In genomic region chr6:158503222-158503621, GRCh38 we compare ENCODE assay signal across 26 cellular contexts.
"Had no signal": no experiment of that assay in that cellular context is flagged by ENCODE, and none has a peak within 500 bp of the region (broad histone marks: within the 10 kb centered on the region; RNA-seq: fewer than 3 reads in every experiment).

No MANE protein-coding gene starts in this region.

- H3K4me3 ChIP-seq: esophagus squamous epithelium, heart right ventricle, psoas muscle, smooth muscle cell, suprapubic skin, tibial artery, upper lobe of right lung had no signal

- ATAC-seq: activated CD4-positive, CD25-positive, alpha-beta regulatory T cell treated with anti-CD3 and anti-CD28 coated beads, Interleukin-2, amount 50 U/mL, for 24 hours; activated naive CD4-positive, alpha-beta T cell treated with anti-CD3 and anti-CD28 coated beads, Interleukin-2, amount 50 U/mL, for 72 hours; activated T-cell treated with anti-CD3 and anti-CD28 coated beads, Interleukin-2, amount 50 U/mL, for 4 hours; left ventricle myocardium superior; psoas muscle had no signal

- H3K9me3 ChIP-seq: esophagus squamous epithelium, heart right ventricle, psoas muscle, SK-N-SH, suprapubic skin, tibial artery, upper lobe of right lung had no signal

- H3K27ac ChIP-seq: brain microvascular endothelial cell, epithelial cell of prostate, esophagus squamous epithelium, heart right ventricle, parathyroid adenoma, psoas muscle, suprapubic skin, tibial artery, upper lobe of right lung, WERI-Rb-1 had no signal

- DNase-seq: activated CD4-positive, alpha-beta memory T cell treated with anti-CD3 and anti-CD28 coated beads for 36 hours; activated CD4-positive, alpha-beta T cell treated with anti-CD3 and anti-CD28 coated beads, Interleukin-2, amount 10 ng/mL, durations not matched to agents 24 days and 14 days; activated naive CD4-positive, alpha-beta T cell; activated T-cell treated with anti-CD3 and anti-CD28 coated beads, Interleukin-2, amount 50 U/mL, for 4 hours; amniotic stem cell; brain microvascular endothelial cell; esophagus squamous epithelium; foreskin melanocyte; heart right ventricle; left ventricle myocardium superior; naive B cell; occipital lobe; psoas muscle; SK-N-SH; stimulated activated CD4-positive, alpha-beta T cell treated with anti-CD3 and anti-CD28 coated beads, Interleukin-1b, Interleukin-23, amount 100 ng/mL, for 48 hours; SW 1271; T-helper 9 cell; tibial artery; upper lobe of right lung; WERI-Rb-1 had no signal

- H3K4me1 ChIP-seq: heart right ventricle, parathyroid adenoma, psoas muscle, suprapubic skin, tibial artery, upper lobe of right lung had no signal
